9 cellular contexts compared by ENCODE assay signal in the genomic region with DNA sequence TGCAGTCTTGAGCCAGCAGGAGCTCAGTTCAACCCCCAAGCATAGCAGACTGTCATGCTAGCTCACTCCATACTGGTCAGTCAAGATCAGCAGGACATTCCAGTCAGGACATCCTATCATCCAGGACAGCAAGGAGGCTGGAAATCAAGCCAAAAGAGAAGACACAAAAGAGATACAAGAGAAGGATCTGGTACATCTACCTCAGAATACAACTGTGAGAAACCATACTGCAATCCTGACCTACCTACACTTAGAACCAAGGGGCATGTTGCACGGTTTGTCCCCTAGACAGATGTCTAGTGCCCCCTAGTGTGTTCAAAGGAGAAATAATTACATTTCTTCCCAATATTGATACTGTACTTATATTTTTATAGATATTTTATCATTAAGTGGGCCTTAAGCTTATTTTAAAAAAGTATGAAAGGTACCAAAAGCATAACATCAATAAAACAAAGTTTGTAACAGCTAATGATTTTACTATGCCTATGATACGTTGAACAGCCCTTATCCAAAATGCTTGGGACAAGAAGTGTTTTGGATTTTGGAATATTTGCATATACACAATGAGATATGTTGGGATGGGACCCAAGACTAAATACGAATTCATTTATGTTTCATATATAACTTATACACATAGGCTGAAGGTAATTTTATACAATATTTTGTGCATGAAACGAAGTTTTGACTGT.
DNase-seq lines count a peak whose midpoint lies in the region; ATAC-seq and TF ChIP-seq lines count a peak whose summit lies in the region.
"Had no signal": no experiment of that assay in that cellular context is flagged by ENCODE, and none has a peak within 500 bp of the region (broad histone marks: within the 10 kb centered on the region; RNA-seq: fewer than 3 reads in every experiment).

No MANE protein-coding gene starts in this region.

- DNase-seq in ACHN, result peak; percentile 46
- peak; percentile 7 for DNase-seq in GM12864 (ENCODE audit: low read depth)
- DNase-seq in NCI-H2081 (lab: John Stamatoyannopoulos, UW), result peak; percentile 5 to 18
- DNase-seq in astrocyte of the hippocampus (ENCODE audit: low read depth, low spot score), result peak; percentile 51
- DNase-seq in kidney tubule cell (ENCODE audit: low spot score), result peak; percentile 50
- DNase-seq in cerebellar nuclear complex (lab: John Stamatoyannopoulos, UW), result no peak

- no peak overlapping the region for H3K4me3 ChIP-seq in GM12864 (ENCODE audit: low read depth, low read length)
- H3K4me3 ChIP-seq: thoracic aorta had no signal

- ATAC-seq in HG03280 (IDR thresholded peaks at IDR 0.05; ENCODE audit: unreplicated experiment) (no peak), HG03442 (IDR thresholded peaks at IDR 0.05; ENCODE audit: unreplicated experiment) (no peak)

- in situ Hi-C loops in ACHN (cut with HindIII; ENCODE audit: low pct_ligation_motif_present, low pct_unique_long_range_greater_than_20kb, low sequenced_read_pairs), result no loop called here

- peak; percentile 62 for TF ChIP-seq CTCF in GM12864 (IDR thresholded peaks at IDR 0.05; ENCODE audit: low read depth, low read length, missing control alignments)

Comparison
In these comparisons a context has a peak if more than half of its experiments do, and no peak if none do; other contexts are left out.
1. DNase-seq: peak in ACHN (single experiment), GM12864 (single experiment), NCI-H2081 (2 of 2), astrocyte of the hippocampus (single experiment) and kidney tubule cell (single experiment); none in cerebellar nuclear complex (0 of 2).